Comparison of ENCODE assay signal across 8 cellular contexts in the genomic region with DNA sequence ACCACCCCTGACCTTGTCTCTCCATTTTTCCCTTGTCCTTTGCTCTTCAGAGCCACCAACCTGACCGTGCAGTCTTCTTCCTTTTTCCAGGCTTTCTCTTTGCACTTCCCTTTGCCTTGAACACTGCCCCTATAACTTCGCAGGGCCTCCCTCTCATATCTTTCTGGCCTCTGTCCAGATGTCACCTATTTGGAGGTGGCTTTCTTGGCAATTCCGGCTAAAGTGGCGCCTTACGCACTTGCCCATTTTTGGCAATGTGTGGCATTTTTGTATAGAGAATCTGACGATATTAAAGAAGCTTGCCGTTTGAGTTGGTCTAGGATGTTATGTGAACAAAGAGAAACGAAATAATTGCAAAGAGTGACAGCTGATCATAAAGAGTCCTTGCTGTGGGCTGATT. TPM values are rescaled to one million over a fixed set of nuclear protein-coding genes. Genes with fewer than 3 reads are reported as not detected.
DNase-seq lines count a peak whose midpoint lies in the region; ATAC-seq and TF ChIP-seq lines count a peak whose summit lies in the region.

No MANE protein-coding gene starts in this region.

- no peak for ATAC-seq in HG03108 (IDR thresholded peaks at IDR 0.05; ENCODE audit: unreplicated experiment)

- H3K36me3 ChIP-seq in parathyroid adenoma (ENCODE audit: control insufficient read depth, insufficient read depth, low read length): no peaks in the 10 kb centered on the region

- H3K4me3 ChIP-seq in GM08714 (ENCODE audit: low read length): peak overlapping the region; percentile 83
- peak overlapping the region; percentile 63 for H3K4me3 ChIP-seq in epithelial cell of esophagus (ENCODE audit: low read length)
- H3K4me3 ChIP-seq in parathyroid adenoma (ENCODE audit: low read depth, low read length): peak overlapping the region; percentile 94

- peak overlapping the region; percentile 91 for H3K27ac ChIP-seq in parathyroid adenoma

- H3K4me1 ChIP-seq in parathyroid adenoma: peaks cover 3% of the 10 kb centered on the region

- peak overlapping the region; percentile 94 for H2AFZ ChIP-seq in parathyroid adenoma

- H3K9me3 ChIP-seq in parathyroid adenoma (ENCODE audit: control insufficient read depth, low read length): no peaks in the 10 kb centered on the region

- peaks cover 32% of the 10 kb centered on the region for H3K79me2 ChIP-seq in parathyroid adenoma

- DNase-seq in OCI-M1 (lab: John Stamatoyannopoulos, UW) (peak; percentile 57), epithelial cell of esophagus (ENCODE audit: low read depth) (no peak), SK-N-DZ (ENCODE audit: low spot score) (no peak), NCI-H2107 (lab: John Stamatoyannopoulos, UW) (no peak), NCI-H1436 (lab: John Stamatoyannopoulos, UW) (no peak)

- TF ChIP-seq CTCF in epithelial cell of esophagus (IDR thresholded peaks at IDR 0.05; ENCODE audit: insufficient read depth, low read depth, low read length, missing control alignments) (no peak), parathyroid adenoma (IDR thresholded peaks at IDR 0.05) (no peak)

- H3K9ac ChIP-seq in parathyroid adenoma: peak overlapping the region; percentile 89

- H3K4me2 ChIP-seq in parathyroid adenoma (ENCODE audit: low read length): peak overlapping the region; percentile 86

- no peaks in the 10 kb centered on the region for H3K27me3 ChIP-seq in parathyroid adenoma (ENCODE audit: control insufficient read depth, insufficient read depth, low read length)

RNA-seq across cellular contexts. Expression of a gene that starts 0.9 kb away (rescaled TPM):
- polyA plus RNA-seq in SK-N-DZ (2014; cell fraction: cytosol; rRNA removed): 4.7 and 6.2 TPM in 2 replicates
- polyA plus RNA-seq in SK-N-DZ (2014; cell fraction: nucleus; rRNA removed): 3.0 and 3.5 TPM in 2 replicates

RNA-seq across cellular contexts. Expression of a gene that starts 29.9 kb away (rescaled TPM):
- 3.4 and 4.3 TPM in 2 replicates for polyA plus RNA-seq in SK-N-DZ (2014; cell fraction: cytosol; rRNA removed)
- 2.3 and 2.9 TPM in 2 replicates for polyA plus RNA-seq in SK-N-DZ (2014; cell fraction: nucleus; rRNA removed)

RNA-seq across cellular contexts. Expression of a gene that starts 40.9 kb away (rescaled TPM):
- polyA plus RNA-seq in SK-N-DZ (2014; cell fraction: cytosol; rRNA removed): 4.7 and 11.5 TPM in 2 replicates
- 3.7 and 3.8 TPM in 2 replicates for polyA plus RNA-seq in SK-N-DZ (2014; cell fraction: nucleus; rRNA removed)

RNA-seq across cellular contexts. Expression of a gene that starts 42.2 kb away (rescaled TPM):
- 19.5 and 22.0 TPM in 2 replicates for polyA plus RNA-seq in SK-N-DZ (2014; cell fraction: cytosol; rRNA removed)
- polyA plus RNA-seq in SK-N-DZ (2014; cell fraction: nucleus; rRNA removed): 7.1 and 9.3 TPM in 2 replicates

RNA-seq across cellular contexts. Expression of a gene that starts 42.2 kb away (rescaled TPM):
- 7.0 and 7.6 TPM in 2 replicates for polyA plus RNA-seq in SK-N-DZ (2014; cell fraction: cytosol; rRNA removed)
- polyA plus RNA-seq in SK-N-DZ (2014; cell fraction: nucleus; rRNA removed): 3.2 and 4.7 TPM in 2 replicates
